14 cellular contexts compared by ENCODE assay signal in the genomic region with DNA sequence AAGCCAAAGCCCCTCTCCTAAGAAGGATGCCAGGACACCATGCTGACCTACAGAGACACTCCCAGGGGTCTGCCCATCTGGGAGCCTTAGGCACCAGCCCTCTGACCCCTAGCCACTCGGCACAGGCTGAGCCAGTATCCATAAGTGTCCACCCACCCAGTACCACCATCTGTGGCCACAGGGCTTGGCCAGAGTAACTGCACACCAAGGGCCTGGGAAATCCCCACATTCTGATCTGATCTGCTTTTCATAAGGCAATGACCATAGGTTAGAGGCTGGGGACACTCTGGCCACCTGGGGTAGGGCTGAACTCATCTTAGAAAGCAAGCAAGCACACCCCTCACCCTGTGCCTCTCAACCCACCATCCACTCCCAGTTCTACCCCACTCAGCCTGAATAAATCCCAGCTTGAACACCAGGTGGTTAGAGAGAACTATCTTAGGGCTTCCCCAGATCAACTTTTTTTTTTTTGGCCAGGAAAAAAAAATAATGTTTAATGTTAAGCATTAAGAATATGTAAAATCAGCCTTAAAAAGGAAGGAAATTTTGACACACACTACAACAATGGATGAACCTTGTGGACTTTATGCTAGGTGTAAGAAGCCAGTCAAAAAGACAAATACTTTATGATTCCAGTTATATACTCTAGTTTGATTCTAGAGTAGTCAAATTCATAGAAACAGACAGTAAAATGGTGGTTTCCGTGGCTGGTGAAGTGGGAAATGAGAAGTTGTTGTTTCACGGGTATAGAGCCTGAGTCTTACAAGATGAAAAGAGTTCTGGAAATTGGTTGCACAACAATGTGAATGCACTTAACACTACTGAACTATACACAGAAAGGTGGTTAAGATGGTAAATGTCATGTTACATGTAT. TPM values are rescaled to one million over a fixed set of nuclear protein-coding genes. Genes with fewer than 3 reads are reported as not detected.
DNase-seq lines count a peak whose midpoint lies in the region; ATAC-seq and TF ChIP-seq lines count a peak whose summit lies in the region.
"Had no signal": no experiment of that assay in that cellular context is flagged by ENCODE, and none has a peak within 500 bp of the region (broad histone marks: within the 10 kb centered on the region; RNA-seq: fewer than 3 reads in every experiment).

No MANE protein-coding gene starts in this region.

- H3K36me3 Mint-ChIP-seq in CD8-positive, alpha-beta memory T cell = peaks cover 5 to 70% (median 17%) of the 10 kb centered on the region in 3 donors

- CTCF ChIA-PET in CD8-positive, alpha-beta memory T cell (lab: Charles Lee) = interaction anchor here (0.6 to 1.6 kb wide), 5 partner anchors 10 to 323 kb away, joined by 3 to 8 read pairs (median 3); a partner anchor contains a TSS

- no peaks in the 10 kb centered on the region for H3K9me3 Mint-ChIP-seq in CD8-positive, alpha-beta memory T cell

- H3K27me3 Mint-ChIP-seq in CD8-positive, alpha-beta memory T cell = no peaks in the 10 kb centered on the region

- no peak overlapping the region for H3K4me3 ChIP-seq in CD8-positive, alpha-beta memory T cell (ENCODE audit: low read length)
- H3K4me3 ChIP-seq in choroid plexus epithelial cell (ENCODE audit: low read depth, low read length) (no peak overlapping the region), WERI-Rb-1 (ENCODE audit: low read depth, low read length) (no peak overlapping the region)
- H3K4me3 ChIP-seq: lung, upper lobe of right lung had no signal

- peak overlapping the region; percentile 22 to 94 (median 82) for H3K27ac Mint-ChIP-seq in CD8-positive, alpha-beta memory T cell

- ATAC-seq in GM19372 (IDR thresholded peaks at IDR 0.05; ENCODE audit: low read depth, unreplicated experiment) (peak; percentile 64), GM21381 (IDR thresholded peaks at IDR 0.05; ENCODE audit: unreplicated experiment) (no peak), GM19397 (IDR thresholded peaks at IDR 0.05; ENCODE audit: unreplicated experiment) (no peak), GM18873 (IDR thresholded peaks at IDR 0.05; ENCODE audit: low FRiP score, unreplicated experiment) (no peak)
- ATAC-seq: HCT116, Right ventricle myocardium inferior, upper lobe of right lung had no signal

- H3K4me1 Mint-ChIP-seq in CD8-positive, alpha-beta memory T cell = peaks cover 24 to 40% (median 28%) of the 10 kb centered on the region in 3 donors

- peaks cover 41% of the 10 kb centered on the region for H3K4me1 ChIP-seq in CD8-positive, alpha-beta memory T cell (ENCODE audit: insufficient read depth, low read length)

- no peaks in the 10 kb centered on the region for H3K9me3 ChIP-seq in CD8-positive, alpha-beta memory T cell (ENCODE audit: low read length)
- no peaks in the 10 kb centered on the region for H3K9me3 ChIP-seq in WERI-Rb-1 (ENCODE audit: severe bottlenecking)
- H3K9me3 ChIP-seq: upper lobe of right lung had no signal

- no peak for TF ChIP-seq CTCF in choroid plexus epithelial cell (conservative IDR thresholded peaks at IDR 0.05; ENCODE audit: low read depth, low read length)
- no peak for TF ChIP-seq CTCF in WERI-Rb-1 (IDR thresholded peaks at IDR 0.05; ENCODE audit: low read depth, low read length)

- H3K36me3 ChIP-seq in CD8-positive, alpha-beta memory T cell (ENCODE audit: insufficient read depth, low read length) = peaks cover 21% of the 10 kb centered on the region
- peaks cover 53% of the 10 kb centered on the region for H3K36me3 ChIP-seq in WERI-Rb-1

- DNase-seq in CD8-positive, alpha-beta memory T cell = peak in 2 of 5 donors; percentile 42
- DNase-seq in MV-4-11 (lab: John Stamatoyannopoulos, UW) = peak; percentile 90
- peak; percentile 17 for DNase-seq in choroid plexus epithelial cell (ENCODE audit: low read depth)
- DNase-seq in WERI-Rb-1 = no peak
- DNase-seq: cortex of kidney, NCI-H2107, upper lobe of right lung had no signal

- H3K27me3 ChIP-seq in CD8-positive, alpha-beta memory T cell (ENCODE audit: insufficient read depth, low read length, poor library complexity, severe bottlenecking) = no peaks in the 10 kb centered on the region
- H3K27me3 ChIP-seq in WERI-Rb-1 (ENCODE audit: insufficient read depth, low read depth, severe bottlenecking) = no peaks in the 10 kb centered on the region
- H3K27me3 ChIP-seq: upper lobe of right lung had no signal

- peak overlapping the region; percentile 13 to 56 (median 27) for H3K4me3 Mint-ChIP-seq in CD8-positive, alpha-beta memory T cell

- POLR2A ChIA-PET in CD8-positive, alpha-beta memory T cell (lab: Charles Lee) = no interaction called here

- H3K27ac ChIP-seq in CD8-positive, alpha-beta memory T cell (ENCODE audit: low read depth, low read length) = no peak overlapping the region
- no peak overlapping the region for H3K27ac ChIP-seq in WERI-Rb-1
- H3K27ac ChIP-seq: upper lobe of right lung had no signal

RNA-seq across cellular contexts. Expression of a gene that starts 6.2 kb away (rescaled TPM):
- total RNA-seq in CD8-positive, alpha-beta memory T cell = 10 to 100 TPM; 62.4 to 70.0 TPM
- 32.5 TPM for polyA plus RNA-seq in CD8-positive, alpha-beta memory T cell

RNA-seq across cellular contexts. Expression of a gene that starts 37.7 kb away (rescaled TPM):
- 10 to 100 TPM; 46.2 to 49.6 TPM for total RNA-seq in CD8-positive, alpha-beta memory T cell
- 43.7 TPM for polyA plus RNA-seq in CD8-positive, alpha-beta memory T cell

RNA-seq across cellular contexts. Expression of a gene that starts 48.6 kb away (rescaled TPM):
- total RNA-seq in CD8-positive, alpha-beta memory T cell = under 1 TPM; 0.33 to 0.88 TPM
- 0.07 TPM for polyA plus RNA-seq in CD8-positive, alpha-beta memory T cell
